Comparison of ENCODE assay signal across 24 cellular contexts in genomic region chr11:124716596-124716995, GRCh38. TPM values are rescaled to one million over a fixed set of nuclear protein-coding genes. Genes with fewer than 3 reads are reported as not detected.
A peak's percentile ranks its signal among the peaks of the same experiment; 100 is the strongest.
DNase-seq lines count a peak whose midpoint lies in the region; ATAC-seq, FAIRE-seq and TF ChIP-seq lines count a peak whose summit lies in the region.
"Had no signal": no experiment of that assay in that cellular context is flagged by ENCODE, and none has a peak within 500 bp of the region (broad histone marks: within the 10 kb centered on the region; RNA-seq: fewer than 3 reads in every experiment).

No MANE protein-coding gene starts in this region.

- no TSS peak for BruUV-seq in A673 (replicated peaks; lab: Mats Ljungman, UMichigan)

- H3K9me3 ChIP-seq in A673 (ENCODE audit: low read depth, low read length, poor library complexity, severe bottlenecking) (no peaks in the 10 kb centered on the region), T-helper 17 cell (ENCODE audit: control insufficient read depth, low read length, poor library complexity, severe bottlenecking) (peaks cover 2% of the 10 kb centered on the region), heart right ventricle (no peaks in the 10 kb centered on the region)
- H3K9me3 ChIP-seq: prostate gland had no signal

- no peak for ATAC-seq in T-helper 17 cell
- ATAC-seq in GM19023 (IDR thresholded peaks at IDR 0.05; ENCODE audit: unreplicated experiment), result no peak
- ATAC-seq in heart right ventricle, result no peak
- ATAC-seq: activated T-cell treated with anti-CD3 and anti-CD28 coated beads, Interleukin-2, amount 50 U/mL, for 72 hours; left cardiac atrium; T-cell; WTC11 had no signal

- DNase-seq in A673 (ENCODE audit: low spot score), result peak; percentile 68
- no peak for DNase-seq in GM19239 (ENCODE audit: insufficient read length, low spot score)
- no peak for DNase-seq in T-helper 17 cell
- DNase-seq in fibroblast of pulmonary artery (ENCODE audit: low read depth), result peak; percentile 26
- no peak for DNase-seq in cerebellar cortex (ENCODE audit: low spot score)
- no peak for DNase-seq in NCI-H1048 (lab: John Stamatoyannopoulos, UW)
- no peak for DNase-seq in heart right ventricle
- DNase-seq: ACHN; activated naive CD8-positive, alpha-beta T cell treated with anti-CD3 and anti-CD28 coated beads for 36 hours; activated T-cell treated with anti-CD3 and anti-CD28 coated beads, Interleukin-2, amount 50 U/mL, for 72 hours; brain microvascular endothelial cell; cortex of kidney; DMS53; foreskin melanocyte; left cardiac atrium; midbrain; NCI-H187; stimulated activated CD4-positive, alpha-beta T cell treated with anti-CD3 and anti-CD28 coated beads, Interleukin-4, amount 100 ng/mL, for 24 hours; T-cell had no signal

- H3K27me3 ChIP-seq in A673 (replicated peaks; ENCODE audit: insufficient read depth, low read depth, low read length, poor library complexity) (no peaks in the 10 kb centered on the region), heart right ventricle (peaks cover 0 to 65% (median 28%) of the 10 kb centered on the region in 7 donors)

- H3K27ac ChIP-seq in A673 (ENCODE audit: low read depth, low read length, poor library complexity, severe bottlenecking) (no peak overlapping the region), heart right ventricle (peak overlapping the region in 4 of 10 donors; percentile 31 to 68 (median 53))
- H3K27ac ChIP-seq: brain microvascular endothelial cell, prostate gland had no signal

- POLR2A ChIA-PET in A673 (lab: Charles Lee; ENCODE audit: low non-redundant PET), result interaction anchor here (0.6 kb wide), 1 partner anchor 77 kb away, joined by 8 read pairs; no protein-coding TSS in a partner anchor

- H3K36me3 ChIP-seq in A673 (ENCODE audit: insufficient read depth, low read length, poor library complexity, severe bottlenecking), result no peaks in the 10 kb centered on the region
- no peaks in the 10 kb centered on the region for H3K36me3 ChIP-seq in heart right ventricle
- H3K36me3 ChIP-seq: brain microvascular endothelial cell, prostate gland had no signal

- H3K4me3 ChIP-seq in A673 (ENCODE audit: low read depth, low read length, poor library complexity, severe bottlenecking), result no peak overlapping the region
- H3K4me3 ChIP-seq in fibroblast of pulmonary artery (replicated peaks; ENCODE audit: low read depth, low read length), result no peak overlapping the region
- H3K4me3 ChIP-seq in heart right ventricle, result no peak overlapping the region
- H3K4me3 ChIP-seq: prostate gland had no signal

- no peak for TF ChIP-seq CTCF in A673 (conservative IDR thresholded peaks at IDR 0.05; ENCODE audit: low read depth, low read length)
- no peak for TF ChIP-seq CTCF in fibroblast of pulmonary artery (IDR thresholded peaks at IDR 0.05; ENCODE audit: low read length, missing control alignments)
- TF ChIP-seq CTCF in heart right ventricle (IDR thresholded peaks at IDR 0.05), result no peak

- H3K36me3 Mint-ChIP-seq in T-helper 17 cell (ENCODE audit: low read depth), result peaks cover 3% of the 10 kb centered on the region
- H3K36me3 Mint-ChIP-seq: activated naive CD8-positive, alpha-beta T cell treated with anti-CD3 and anti-CD28 coated beads for 36 hours; T-cell; WTC11 had no signal

- H3K27me3 Mint-ChIP-seq in T-helper 17 cell, result peaks cover 67% of the 10 kb centered on the region

- H3K4me1 ChIP-seq in A673 (ENCODE audit: insufficient read depth, low read length, poor library complexity, severe bottlenecking) (peaks cover 18% of the 10 kb centered on the region), heart right ventricle (peaks cover 4 to 24% (median 15%) of the 10 kb centered on the region in 9 donors)
- H3K4me1 ChIP-seq: prostate gland had no signal

- intact Hi-C loops in A673 (cut with micrococcal nuclease; ENCODE audit: unreplicated experiment) (no loop called here), heart right ventricle (cut with DNase I) (loop anchor here in 1 of 10 donors (5.0 kb wide), 1 partner anchor 46 kb away; the partner anchor contains the start of gene ESAM)

- H3K27ac Mint-ChIP-seq in T-helper 17 cell, result no peak overlapping the region
- H3K27ac Mint-ChIP-seq: activated naive CD8-positive, alpha-beta T cell treated with anti-CD3 and anti-CD28 coated beads for 36 hours; activated T-cell treated with anti-CD3 and anti-CD28 coated beads, Interleukin-2, amount 50 U/mL, for 72 hours; IgD-negative memory B cell; T-cell; WTC11 had no signal

- 65 to 68% methylated on average over 3 of the region's 3 CpGs for WGBS in heart right ventricle, 2 donors

- peak; percentile 33 for FAIRE-seq in GM19239 (lab: Jason Lieb, UNC)

- peak overlapping the region; percentile 25 for H3K4me3 Mint-ChIP-seq in T-helper 17 cell
- H3K4me3 Mint-ChIP-seq: activated naive CD8-positive, alpha-beta T cell treated with anti-CD3 and anti-CD28 coated beads for 36 hours; neural crest cell had no signal

- H3K4me1 Mint-ChIP-seq in T-helper 17 cell, result peaks cover 12% of the 10 kb centered on the region

- CTCF ChIA-PET in A673 (lab: Charles Lee), result interaction anchor here (0.6 kb wide), 1 partner anchor 8 kb away, joined by 3 read pairs; no protein-coding TSS in a partner anchor

RNA-seq across cellular contexts. Expression of gene NRGN, which starts 23.1 kb away (rescaled TPM):
- total RNA-seq in A673 (2021), result 38.1 and 43.8 TPM in 2 replicates
- total RNA-seq in T-helper 17 cell, result 100 to 1,000 TPM in 1 of 2 donors, 10 to 100 TPM in 1; 20.8 to 614 TPM
- total RNA-seq in heart right ventricle, result 1 to 10 TPM; 1.5 to 7.8 (median 4.1) TPM
- polyA plus RNA-seq in heart right ventricle, result 10 to 100 TPM in 1 of 2 donors, 1 to 10 TPM in 1; 7.3 to 26.0 TPM

RNA-seq across cellular contexts. Expression of gene VSIG2, which starts 35.5 kb away (rescaled TPM):
- total RNA-seq in A673 (2021) (not detected in 2 replicates), T-helper 17 cell (under 1 TPM; 0.32 to 0.57 TPM), heart right ventricle (1 to 10 TPM in 5 of 10 donors, under 1 TPM in 5; 0.72 to 2.2 (median 1.1) TPM)
- 1 to 10 TPM in 1 of 2 donors, under 1 TPM in 1; 0.55 to 2.3 TPM for polyA plus RNA-seq in heart right ventricle
- total RNA-seq: neural crest cell had no signal
- polyA plus RNA-seq: IgD-negative memory B cell had no signal

RNA-seq across cellular contexts. Expression of gene SPA17, which starts 42.9 kb away (rescaled TPM):
- total RNA-seq in A673 (2021), result 22.9 and 25.8 TPM in 2 replicates
- 1 to 10 TPM in 1 of 2 donors, under 1 TPM in 1; 0.67 to 1.1 TPM for total RNA-seq in T-helper 17 cell
- total RNA-seq in heart right ventricle, result 1 to 10 TPM in 9 of 10 donors, under 1 TPM in 1; 0.62 to 4.9 (median 2.0) TPM
- polyA plus RNA-seq in heart right ventricle, result 1 to 10 TPM; 4.4 to 4.8 TPM

RNA-seq across cellular contexts. Expression of gene SIAE, which starts 43.1 kb away (rescaled TPM):
- total RNA-seq in A673 (2021), result 11.2 and 12.0 TPM in 2 replicates
- total RNA-seq in T-helper 17 cell, result 10 to 100 TPM in 1 of 2 donors, 1 to 10 TPM in 1; 6.8 to 15.0 TPM
- total RNA-seq in heart right ventricle, result 10 to 100 TPM; 67.0 to 92.9 (median 74.3) TPM
- polyA plus RNA-seq in heart right ventricle, result 10 to 100 TPM; 17.9 to 78.0 TPM

RNA-seq across cellular contexts. Expression of gene ESAM, which starts 45.5 kb away (rescaled TPM):
- 1.2 and 1.5 TPM in 2 replicates for total RNA-seq in A673 (2021)
- 10 to 100 TPM in 1 of 2 donors, 1 to 10 TPM in 1; 3.5 to 30.5 TPM for total RNA-seq in T-helper 17 cell
- total RNA-seq in heart right ventricle, result 10 to 100 TPM; 25.3 to 66.4 (median 44.8) TPM
- 10 to 100 TPM; 47.2 to 88.1 TPM for polyA plus RNA-seq in heart right ventricle

Comparison
In these comparisons a context has a peak if more than half of its experiments do, and no peak if none do; other contexts are left out.
1. DNase-seq: peak in A673 (single experiment) and fibroblast of pulmonary artery (single experiment); none in GM19239 (single experiment), T-helper 17 cell (0 of 3), cerebellar cortex (single experiment), NCI-H1048 (single experiment) and heart right ventricle (0 of 2).